In genomic region chr20:4956200-4956810, GRCh38 we compare ENCODE assay signal across 8 cellular contexts. TPM values are rescaled to one million over a fixed set of nuclear protein-coding genes. Genes with fewer than 3 reads are reported as not detected.
DNase-seq lines count a peak whose midpoint lies in the region; ATAC-seq lines count a peak whose summit lies in the region.

No MANE protein-coding gene starts in this region.

- peaks cover 4% of the 10 kb centered on the region for H3K4me1 Mint-ChIP-seq in activated CD4-positive, alpha-beta T cell treated with anti-CD3 and anti-CD28 coated beads, Interleukin-2, amount 10 ng/mL, durations not matched to agents 24 days and 14 days

- peak; percentile 77 for DNase-seq in activated CD4-positive, alpha-beta T cell treated with anti-CD3 and anti-CD28 coated beads, Interleukin-2, amount 10 ng/mL, durations not matched to agents 24 days and 14 days
- DNase-seq in activated CD4-positive, alpha-beta T cell treated with anti-CD3 and anti-CD28 coated beads for 1 hour = no peak
- DNase-seq in NCI-H1105 (lab: John Stamatoyannopoulos, UW) (peak; percentile 9), SKM-1 (lab: John Stamatoyannopoulos, UW; ENCODE audit: unreplicated experiment) (peak; percentile 2), fibroblast of peridontal ligament (ENCODE audit: extremely low read depth) (peak; percentile 85), pons (ENCODE audit: low spot score) (peak; percentile 87), retina (no peak)

- H3K36me3 Mint-ChIP-seq in activated CD4-positive, alpha-beta T cell treated with anti-CD3 and anti-CD28 coated beads, Interleukin-2, amount 10 ng/mL, durations not matched to agents 24 days and 14 days (ENCODE audit: low read depth) = peaks cover 9% of the 10 kb centered on the region

- no peak for ATAC-seq in GM19397 (IDR thresholded peaks at IDR 0.05; ENCODE audit: unreplicated experiment)

- intact Hi-C loops in activated CD4-positive, alpha-beta T cell treated with anti-CD3 and anti-CD28 coated beads, Interleukin-2, amount 10 ng/mL, durations not matched to agents 24 days and 14 days (cut with micrococcal nuclease) = loop anchor here (2.0 kb wide), 1 partner anchor 144 kb away; no protein-coding TSS in a partner anchor

- no peaks in the 10 kb centered on the region for H3K9me3 Mint-ChIP-seq in activated CD4-positive, alpha-beta T cell treated with anti-CD3 and anti-CD28 coated beads, Interleukin-2, amount 10 ng/mL, durations not matched to agents 24 days and 14 days

- no peak overlapping the region for H3K4me3 Mint-ChIP-seq in activated CD4-positive, alpha-beta T cell treated with anti-CD3 and anti-CD28 coated beads, Interleukin-2, amount 10 ng/mL, durations not matched to agents 24 days and 14 days

- H3K27me3 Mint-ChIP-seq in activated CD4-positive, alpha-beta T cell treated with anti-CD3 and anti-CD28 coated beads, Interleukin-2, amount 10 ng/mL, durations not matched to agents 24 days and 14 days = no peaks in the 10 kb centered on the region

- H3K27ac Mint-ChIP-seq in activated CD4-positive, alpha-beta T cell treated with anti-CD3 and anti-CD28 coated beads, Interleukin-2, amount 10 ng/mL, durations not matched to agents 24 days and 14 days = no peak overlapping the region

RNA-seq across cellular contexts. Expression of gene SLC23A2, which starts 45.0 kb away (rescaled TPM):
- total RNA-seq in activated CD4-positive, alpha-beta T cell treated with anti-CD3 and anti-CD28 coated beads, Interleukin-2, amount 10 ng/mL, durations not matched to agents 24 days and 14 days = 26.9 and 27.6 TPM in 2 replicates

Comparison
In these comparisons a context has a peak if more than half of its experiments do, and no peak if none do; other contexts are left out.
1. DNase-seq: peak in activated CD4-positive, alpha-beta T cell treated with anti-CD3 and anti-CD28 coated beads, Interleukin-2, amount 10 ng/mL, durations not matched to agents 24 days and 14 days (single experiment), NCI-H1105 (single experiment), SKM-1 (single experiment), fibroblast of peridontal ligament (single experiment) and pons (single experiment); none in activated CD4-positive, alpha-beta T cell treated with anti-CD3 and anti-CD28 coated beads for 1 hour (single experiment) and retina (single experiment).